In the genomic region with DNA sequence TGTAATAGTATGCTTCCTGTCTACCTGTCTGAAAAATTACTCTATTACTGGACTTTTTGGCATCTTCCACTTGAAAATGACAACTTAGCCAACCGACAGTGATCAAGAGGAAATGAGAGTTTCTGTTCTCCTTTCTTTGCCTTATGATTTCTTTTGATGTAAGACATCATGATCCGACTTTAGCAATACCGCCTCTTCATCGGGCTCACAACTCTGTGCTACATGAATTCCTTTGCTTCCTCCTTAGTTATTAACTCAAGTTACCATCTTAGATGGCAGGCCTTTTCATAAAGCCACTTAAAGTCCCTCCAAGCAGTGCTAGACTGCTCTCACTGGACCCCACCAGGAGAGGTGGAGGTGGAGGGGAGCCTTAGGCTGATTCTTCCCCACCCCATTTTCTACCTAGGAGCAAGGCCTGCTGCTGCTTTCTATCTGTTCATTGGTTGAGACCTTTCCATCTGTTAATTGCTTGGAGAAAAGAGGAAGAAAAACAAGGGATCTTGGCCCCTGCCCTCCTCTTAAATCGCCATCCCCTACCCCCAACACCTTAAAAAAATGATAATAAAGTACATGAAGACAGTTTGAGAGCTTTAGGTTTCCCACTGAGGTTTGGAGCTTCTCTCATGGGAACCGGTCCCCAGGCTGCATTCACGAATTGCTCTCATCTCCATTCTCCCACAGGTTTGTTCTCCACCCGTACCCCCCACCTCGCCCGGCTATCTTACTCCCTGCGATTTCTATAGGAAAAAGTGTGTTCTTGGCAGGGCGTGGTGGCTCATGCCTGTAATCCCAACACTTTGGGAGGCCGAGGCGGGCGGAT, we compare ENCODE assay signal across 8 cellular contexts.
DNase-seq lines count a peak whose midpoint lies in the region; ATAC-seq, FAIRE-seq and TF ChIP-seq lines count a peak whose summit lies in the region.

No MANE protein-coding gene starts in this region.

- no peaks in the 10 kb centered on the region for H3K9me2 ChIP-seq in OCI-LY1 (ENCODE audit: low read depth, low read length)

- no peaks in the 10 kb centered on the region for H3F3A ChIP-seq in OCI-LY1 (ENCODE audit: insufficient read depth, low read length)

- H3K4me1 ChIP-seq in OCI-LY1 (ENCODE audit: insufficient read depth, low read length, severe bottlenecking) = peaks cover 64% of the 10 kb centered on the region
- H3K4me1 ChIP-seq in HAP-1 = no peaks in the 10 kb centered on the region

- no peaks in the 10 kb centered on the region for H3K79me2 ChIP-seq in OCI-LY1 (ENCODE audit: insufficient read depth, low read length)

- H3K36me3 Mint-ChIP-seq in memory B cell = no peaks in the 10 kb centered on the region

- H3K4me2 ChIP-seq in OCI-LY1 (ENCODE audit: low read length) = peak overlapping the region; percentile 58

- no peaks in the 10 kb centered on the region for H4K20me1 ChIP-seq in OCI-LY1 (ENCODE audit: insufficient read depth, low read length)

- peaks cover 45% of the 10 kb centered on the region for H3K4me1 Mint-ChIP-seq in memory B cell

- H3K9me3 ChIP-seq in OCI-LY1 (ENCODE audit: low read length) (no peaks in the 10 kb centered on the region), HAP-1 (no peaks in the 10 kb centered on the region)

- TF ChIP-seq CTCF in OCI-LY1 (IDR thresholded peaks at IDR 0.05; ENCODE audit: low read length) (no peak), D721Med (IDR thresholded peaks at IDR 0.05; ENCODE audit: insufficient read depth, missing control alignments) (no peak)

- peak overlapping the region; percentile 15 for H3K4me3 ChIP-seq in OCI-LY1 (ENCODE audit: low read depth, low read length, poor library complexity, severe bottlenecking)
- H3K4me3 ChIP-seq in HAP-1 = no peak overlapping the region

- H3K27me3 Mint-ChIP-seq in memory B cell = no peaks in the 10 kb centered on the region

- DNase-seq in memory B cell (ENCODE audit: low spot score in 2 of 2) = peak; percentile 35 to 54
- no peak for DNase-seq in HAP-1 (ENCODE audit: low spot score in 2 of 2)
- no peak for DNase-seq in NCI-H2196 (lab: John Stamatoyannopoulos, UW; ENCODE audit: unreplicated experiment)
- no peak for DNase-seq in activated CD4-positive, alpha-beta T cell treated with anti-CD3 and anti-CD28 coated beads for 1 hour
- DNase-seq in D721Med (ENCODE audit: insufficient read length, low spot score) = no peak

- H3K36me3 ChIP-seq in OCI-LY1 (ENCODE audit: insufficient read depth, low read length) = no peaks in the 10 kb centered on the region
- no peaks in the 10 kb centered on the region for H3K36me3 ChIP-seq in HAP-1 (replicated peaks)

- H2AFZ ChIP-seq in OCI-LY1 (ENCODE audit: low read length) = no peak overlapping the region

- ATAC-seq in GM18867 (IDR thresholded peaks at IDR 0.05; ENCODE audit: unreplicated experiment) (peak; percentile 61), HG02642 (IDR thresholded peaks at IDR 0.05; ENCODE audit: poor library complexity, unreplicated experiment) (peak; percentile 64), memory B cell (ENCODE audit: low read depth) (peak; percentile 82)

- peak overlapping the region; percentile 67 for H3K4me3 Mint-ChIP-seq in memory B cell

- in situ Hi-C loops in HAP-1 (cut with MboI; ENCODE audit: low sequenced_read_pairs) = no loop called here

- no peaks in the 10 kb centered on the region for H3K9me3 Mint-ChIP-seq in memory B cell

- H3K27me3 ChIP-seq in OCI-LY1 (ENCODE audit: insufficient read depth, low read length) (no peaks in the 10 kb centered on the region), HAP-1 (ENCODE audit: low read depth) (no peaks in the 10 kb centered on the region)

- peak overlapping the region; percentile 96 for H3K27ac Mint-ChIP-seq in memory B cell

- H3K27ac ChIP-seq in OCI-LY1 (ENCODE audit: low read depth, low read length, poor library complexity, severe bottlenecking) = peak overlapping the region; percentile 94

- FAIRE-seq in D721Med (lab: Jason Lieb, UNC) = no peak

- H3K9ac ChIP-seq in OCI-LY1 (ENCODE audit: low read length) = peak overlapping the region; percentile 29

Comparison
In these comparisons a context has a peak if more than half of its experiments do, and no peak if none do; other contexts are left out.
1. DNase-seq: peak in memory B cell (2 of 2); none in HAP-1 (0 of 2), NCI-H2196 (single experiment), activated CD4-positive, alpha-beta T cell treated with anti-CD3 and anti-CD28 coated beads for 1 hour (single experiment) and D721Med (single experiment).
2. Peak in every context shown above with its lines, with median percentiles within 50 percentile points of each other: ATAC-seq.